In genomic region chr15:39706252-39706651, GRCh38 we compare ENCODE assay signal across 30 cellular contexts.
"Had no signal": no experiment of that assay in that cellular context is flagged by ENCODE, and none has a peak within 500 bp of the region (broad histone marks: within the 10 kb centered on the region; RNA-seq: fewer than 3 reads in every experiment).

No MANE protein-coding gene starts in this region.

- DNase-seq: naive thymus-derived CD8-positive, alpha-beta T cell; nephron progenitor cell; nucleus accumbens; ovary; posterior cingulate gyrus; psoas muscle; right cardiac atrium; spleen; stimulated activated CD4-positive, alpha-beta T cell treated with anti-CD3 and anti-CD28 coated beads, Interleukin-12 subunit alpha, Interleukin-12 subunit beta, amount 100 ng/mL, for 4 hours; stimulated activated CD4-positive, alpha-beta T cell treated with anti-CD3 and anti-CD28 coated beads, Interleukin-1b, Interleukin-23, amount 100 ng/mL, for 48 hours; stimulated activated CD4-positive, alpha-beta T cell treated with anti-CD3 and anti-CD28 coated beads, Interleukin-4, amount 100 ng/mL, for 1 hour; stimulated activated CD4-positive, alpha-beta T cell treated with anti-CD3 and anti-CD28 coated beads, Interleukin-4, amount 100 ng/mL, for 4 hours; stimulated activated CD8-positive, alpha-beta memory T cell treated with anti-CD3 and anti-CD28 coated beads, Interleukin-4, amount 100 ng/mL, for 48 hours; stimulated activated naive CD4-positive, alpha-beta T cell; stimulated activated naive CD8-positive, alpha-beta T cell treated with anti-CD3 and anti-CD28 coated beads, Interleukin-15, amount 100 ng/mL, for 72 hours; stimulated activated naive CD8-positive, alpha-beta T cell treated with anti-CD3 and anti-CD28 coated beads, Interleukin-15, Interleukin-2, amounts not matched to agents 100 U/mL and 50 U/mL, for 24 hours; substantia nigra; testis; tibial artery; transverse colon; upper lobe of right lung; uterus had no signal

- H3K9ac ChIP-seq: parathyroid adenoma had no signal

- H3K4me1 ChIP-seq: parathyroid adenoma, psoas muscle, spleen, suprapubic skin, testis, tibial artery, transverse colon, upper lobe of right lung, uterus had no signal

- H2AFZ ChIP-seq: parathyroid adenoma had no signal

- H3K9me3 ChIP-seq: neutrophil, ovary, psoas muscle, spleen, suprapubic skin, testis, tibial artery, transverse colon, upper lobe of right lung, uterus had no signal

- H3K4me3 ChIP-seq: ovary, psoas muscle, skin epidermis, smooth muscle cell, spleen, suprapubic skin, testis, tibial artery, transverse colon, upper lobe of right lung, uterus had no signal

- H3K79me2 ChIP-seq: parathyroid adenoma had no signal

- H3K27ac ChIP-seq: neutrophil, ovary, parathyroid adenoma, psoas muscle, skin epidermis, spleen, suprapubic skin, testis, tibial artery, transverse colon, upper lobe of right lung, uterus had no signal

- ATAC-seq: naive thymus-derived CD8-positive, alpha-beta T cell; natural killer cell treated with Interleukin-12 subunit alpha and Interleukin-12 subunit beta and Interleukin-15 and Interleukin-18, amount 100 ng/mL, for 72 hours; psoas muscle; right cardiac atrium; sciatic nerve; stimulated activated memory B cell treated with anti-CD40 and anti-IgM and Interleukin-4, amounts not matched to agents 10 μg/mL and 1 μg/mL and 100 μg/mL, for 72 hours; stimulated activated naive CD8-positive, alpha-beta T cell treated with anti-CD3 and anti-CD28 coated beads, Interleukin-15, amount 100 ng/mL, for 72 hours; stimulated activated naive CD8-positive, alpha-beta T cell treated with anti-CD3 and anti-CD28 coated beads, Interleukin-15, Interleukin-2, amounts not matched to agents 100 U/mL and 50 U/mL, for 24 hours; upper lobe of right lung had no signal

- H3K4me2 ChIP-seq: smooth muscle cell had no signal

- H3K27me3 ChIP-seq: neutrophil, ovary, spleen, suprapubic skin, testis, tibial artery, transverse colon, upper lobe of right lung, uterus had no signal

- H3K36me3 ChIP-seq: neutrophil, ovary, spleen, suprapubic skin, tibial artery, transverse colon, upper lobe of right lung, uterus had no signal
